Comparison of ENCODE assay signal across 28 cellular contexts in genomic region chr12:107487011-107487680, GRCh38.
DNase-seq lines count a peak whose midpoint lies in the region; ATAC-seq, FAIRE-seq and TF ChIP-seq lines count a peak whose summit lies in the region.
"Had no signal": no experiment of that assay in that cellular context is flagged by ENCODE, and none has a peak within 500 bp of the region (broad histone marks: within the 10 kb centered on the region; RNA-seq: fewer than 3 reads in every experiment).

No MANE protein-coding gene starts in this region.

- H3K36me3 Mint-ChIP-seq in activated T-helper 17 cell treated with anti-CD3 and anti-CD28 coated beads, Interleukin-2, amount 50 U/mL, for 72 hours (ENCODE audit: low read depth): no peaks in the 10 kb centered on the region

- no peak for ATAC-seq in omental fat pad (ENCODE audit: low FRiP score)
- no peak for ATAC-seq in activated T-helper 17 cell treated with anti-CD3 and anti-CD28 coated beads, Interleukin-2, amount 50 U/mL, for 72 hours (replicated peaks)
- ATAC-seq: GM12878, Panc1 had no signal

- H3K36me3 ChIP-seq in bronchial epithelial cell (ENCODE audit: control insufficient read depth, insufficient read depth, low read length) (no peaks in the 10 kb centered on the region), prostate gland (no peaks in the 10 kb centered on the region), SJCRH30 (no peaks in the 10 kb centered on the region)
- H3K36me3 ChIP-seq: BE2C had no signal

- H3K9me3 Mint-ChIP-seq in activated T-helper 17 cell treated with anti-CD3 and anti-CD28 coated beads, Interleukin-2, amount 50 U/mL, for 72 hours: no peaks in the 10 kb centered on the region
- H3K9me3 Mint-ChIP-seq: CD4-positive, alpha-beta T cell had no signal

- H3K27ac ChIP-seq in prostate gland (peak overlapping the region in 1 of 2 donors; percentile 7), SJCRH30 (no peak overlapping the region)
- H3K27ac ChIP-seq: 22Rv1, SK-N-MC had no signal

- DNase-seq in NCI-H2029 (lab: John Stamatoyannopoulos, UW) (peak; percentile 30), NCI-H2029 treated with DMSO at 0.1 percent for 48 hours (lab: John Stamatoyannopoulos, UW) (no peak), DMS79 treated with DMSO at 0.1 percent for 48 hours (lab: John Stamatoyannopoulos, UW) (peak; percentile 70), bronchial epithelial cell (ENCODE audit: low read depth) (no peak), prostate gland (ENCODE audit: low spot score) (peak; percentile 44), SJCRH30 (no peak), omental fat pad (ENCODE audit: low spot score) (no peak)
- DNase-seq: ACHN; BE2C; CD4-positive, alpha-beta T cell; COR-L47; DMS53; EL; GDM1; HCEC 1CT; NCI-H1105 treated with DMSO at 0.1 percent for 48 hours; NCI-H2081 treated with DMSO at 0.1 percent for 48 hours; NCI-H2171; NCI-H226; NCI-H510A; NK-92 treated with Interleukin-12 subunit alpha and Interleukin-12 subunit beta, amount 100 ng/mL, for 24 hours; SHP77 treated with DMSO at 0.1 percent for 48 hours had no signal

- TF ChIP-seq CTCF in bronchial epithelial cell (IDR thresholded peaks at IDR 0.05; ENCODE audit: insufficient read depth, low read length, severe bottlenecking) (no peak), prostate gland (IDR thresholded peaks at IDR 0.05) (no peak), omental fat pad (IDR thresholded peaks at IDR 0.05) (no peak)

- H3K4me3 ChIP-seq in bronchial epithelial cell (ENCODE audit: low read depth, low read length) (no peak overlapping the region), prostate gland (no peak overlapping the region), SJCRH30 (no peak overlapping the region)
- H3K4me3 ChIP-seq: GM12878, SK-N-MC had no signal

- H3K4me1 ChIP-seq in prostate gland (replicated peaks) (no peaks in the 10 kb centered on the region), SJCRH30 (no peaks in the 10 kb centered on the region)
- H3K4me1 ChIP-seq: BE2C had no signal

- H3K4me1 Mint-ChIP-seq in activated T-helper 17 cell treated with anti-CD3 and anti-CD28 coated beads, Interleukin-2, amount 50 U/mL, for 72 hours: peaks cover 23% of the 10 kb centered on the region

- H3K9me3 ChIP-seq in prostate gland: no peaks in the 10 kb centered on the region
- no peaks in the 10 kb centered on the region for H3K9me3 ChIP-seq in SJCRH30 (replicated peaks)
- H3K9me3 ChIP-seq: BE2C had no signal

- intact Hi-C loops in prostate gland (cut with DNase I): no loop called here

- peak; percentile 18 for FAIRE-seq in bronchial epithelial cell (lab: Jason Lieb, UNC)
- FAIRE-seq: GM12878, H1 had no signal

- no peaks in the 10 kb centered on the region for H3K27me3 ChIP-seq in bronchial epithelial cell (ENCODE audit: control insufficient read depth, insufficient read depth, low read length)
- no peaks in the 10 kb centered on the region for H3K27me3 ChIP-seq in prostate gland (replicated peaks; ENCODE audit: insufficient read depth)
- H3K27me3 ChIP-seq in SJCRH30: no peaks in the 10 kb centered on the region
- H3K27me3 ChIP-seq: BE2C had no signal

- no peaks in the 10 kb centered on the region for H3K27me3 Mint-ChIP-seq in activated T-helper 17 cell treated with anti-CD3 and anti-CD28 coated beads, Interleukin-2, amount 50 U/mL, for 72 hours
- H3K27me3 Mint-ChIP-seq: CD4-positive, alpha-beta T cell had no signal

- 66% methylated on average over 2 of the region's 2 CpGs for WGBS in prostate gland

- no peak overlapping the region for H3K4me3 Mint-ChIP-seq in activated T-helper 17 cell treated with anti-CD3 and anti-CD28 coated beads, Interleukin-2, amount 50 U/mL, for 72 hours
- H3K4me3 Mint-ChIP-seq: CD4-positive, alpha-beta T cell had no signal

- no peak overlapping the region for H3K27ac Mint-ChIP-seq in activated T-helper 17 cell treated with anti-CD3 and anti-CD28 coated beads, Interleukin-2, amount 50 U/mL, for 72 hours

- TF ChIP-seq POLR2A in prostate gland (IDR thresholded peaks at IDR 0.05): no peak

Comparison
In these comparisons a context has a peak if more than half of its experiments do, and no peak if none do; other contexts are left out.
1. DNase-seq: peak in NCI-H2029 (single experiment), DMS79 treated with DMSO at 0.1 percent for 48 hours (single experiment) and prostate gland (single experiment); none in NCI-H2029 treated with DMSO at 0.1 percent for 48 hours (single experiment), bronchial epithelial cell (single experiment), SJCRH30 (0 of 2) and omental fat pad (single experiment).